9 cellular contexts compared by ENCODE assay signal in the genomic region with DNA sequence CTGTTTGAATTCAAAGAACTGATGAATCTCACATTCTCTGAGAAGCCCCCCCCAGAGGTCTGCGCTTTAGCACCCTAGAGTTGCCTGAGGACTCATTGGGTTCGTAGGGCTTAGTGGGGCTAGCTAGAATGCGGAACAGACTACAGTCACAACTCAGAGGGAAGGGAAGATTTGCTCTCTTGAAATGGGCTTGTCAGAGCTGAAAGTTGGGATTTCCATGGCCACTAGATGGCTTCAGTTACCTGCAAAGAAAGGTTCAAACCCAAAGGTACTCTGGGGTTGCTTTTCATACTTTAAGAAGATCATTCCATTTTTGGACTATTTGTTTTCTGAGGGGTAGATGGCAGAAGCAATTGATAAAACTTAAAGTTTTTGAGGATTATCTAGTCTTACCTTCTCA.
DNase-seq lines count a peak whose midpoint lies in the region; ATAC-seq and TF ChIP-seq lines count a peak whose summit lies in the region.
"Had no signal": no experiment of that assay in that cellular context is flagged by ENCODE, and none has a peak within 500 bp of the region (broad histone marks: within the 10 kb centered on the region; RNA-seq: fewer than 3 reads in every experiment).

No MANE protein-coding gene starts in this region.

- H2BK120ac ChIP-seq in mesenchymal stem cell (ENCODE audit: low read depth, low read length): no peak overlapping the region

- H3K27me3 ChIP-seq in GM06990 (replicated peaks; ENCODE audit: control insufficient read depth, insufficient read depth, low read length) (no peaks in the 10 kb centered on the region), mesenchymal stem cell (ENCODE audit: control insufficient read depth in 1 of 2, insufficient read depth in 1 of 2, low read length in 2 of 2) (no peaks in the 10 kb centered on the region), ovary (no peaks in the 10 kb centered on the region)

- no peak overlapping the region for H3K4me3 Mint-ChIP-seq in WTC11
- H3K4me3 Mint-ChIP-seq: naive B cell had no signal

- H2BK12ac ChIP-seq in mesenchymal stem cell (ENCODE audit: low read length in 2 of 2): no peak overlapping the region

- no peaks in the 10 kb centered on the region for H3K36me3 ChIP-seq in GM06990 (ENCODE audit: control insufficient read depth, insufficient read depth, low read length)
- H3K36me3 ChIP-seq in mesenchymal stem cell (ENCODE audit: control insufficient read depth in 1 of 2, insufficient read depth in 2 of 2, low read depth in 1 of 2, low read length in 2 of 2): no peaks in the 10 kb centered on the region
- H3K36me3 ChIP-seq in ovary: no peaks in the 10 kb centered on the region

- H3K4me3 ChIP-seq in GM06990 (replicated peaks; ENCODE audit: low read depth, low read length) (no peak overlapping the region), mesenchymal stem cell (ENCODE audit: insufficient read depth in 1 of 2, low read depth in 1 of 2, low read length in 2 of 2) (no peak overlapping the region), ovary (no peak overlapping the region)

- no peaks in the 10 kb centered on the region for H3K36me3 Mint-ChIP-seq in WTC11

- POLR2A ChIA-PET in WTC11 (lab: Charles Lee): no interaction called here

- no peak for TF ChIP-seq EP300 in ovary (IDR thresholded peaks at IDR 0.05)

- no peak overlapping the region for H4K91ac ChIP-seq in mesenchymal stem cell (ENCODE audit: low read length)

- H2BK5ac ChIP-seq in mesenchymal stem cell (ENCODE audit: low read depth, low read length, poor library complexity, severe bottlenecking): no peak overlapping the region

- H3K18ac ChIP-seq in mesenchymal stem cell (ENCODE audit: low read depth in 1 of 2, low read length in 2 of 2): no peak overlapping the region

- H3K23ac ChIP-seq in mesenchymal stem cell (ENCODE audit: low read length in 2 of 2): no peak overlapping the region

- DNase-seq in GM06990 (ENCODE audit: extremely low read depth, insufficient read length) (no peak), NAMALWA (ENCODE audit: low spot score) (peak; percentile 39), WTC11 (ENCODE audit: low spot score) (no peak), mesenchymal stem cell (peak; percentile 14), NCI-H128 (lab: John Stamatoyannopoulos, UW; ENCODE audit: unreplicated experiment) (no peak), ovary (no peak)
- no peak for DNase-seq in activated CD8-positive, alpha-beta memory T cell treated with anti-CD3 and anti-CD28 coated beads, Interleukin-2, amount 50 U/mL, for 4 hours
- DNase-seq: naive B cell had no signal

- H3K4me2 ChIP-seq in mesenchymal stem cell (ENCODE audit: low read length, poor library complexity, severe bottlenecking): no peak overlapping the region

- H3K9me3 ChIP-seq in mesenchymal stem cell (ENCODE audit: control insufficient read depth, low read length) (no peaks in the 10 kb centered on the region), ovary (no peaks in the 10 kb centered on the region)

- H2BK15ac ChIP-seq in mesenchymal stem cell (ENCODE audit: low read depth, poor library complexity, severe bottlenecking): no peak overlapping the region

- peak; percentile 56 for TF ChIP-seq CTCF in GM06990 (IDR thresholded peaks at IDR 0.05; ENCODE audit: insufficient read depth, low read length, poor library complexity, severe bottlenecking)
- no peak for TF ChIP-seq CTCF in WTC11 (IDR thresholded peaks at IDR 0.05)
- no peak for TF ChIP-seq CTCF in ovary (IDR thresholded peaks at IDR 0.05)

- H2AK5ac ChIP-seq in mesenchymal stem cell (ENCODE audit: low read length, severe bottlenecking): no peak overlapping the region

- no peak overlapping the region for H3K27ac Mint-ChIP-seq in WTC11
- H3K27ac Mint-ChIP-seq: naive B cell had no signal

- H3K9ac ChIP-seq in mesenchymal stem cell (ENCODE audit: low read length): no peak overlapping the region

- no peaks in the 10 kb centered on the region for H3K9me3 Mint-ChIP-seq in WTC11
- H3K9me3 Mint-ChIP-seq: naive B cell had no signal

- H3K14ac ChIP-seq in mesenchymal stem cell (ENCODE audit: low read length in 2 of 2): no peak overlapping the region

- ATAC-seq in WTC11 (peak; percentile 97), HG02970 (IDR thresholded peaks at IDR 0.05; ENCODE audit: low FRiP score, unreplicated experiment) (no peak)

- intact Hi-C loops in ovary (cut with DNase I): no loop called here

- H3K79me1 ChIP-seq in mesenchymal stem cell (replicated peaks; ENCODE audit: low read length, poor library complexity, severe bottlenecking): no peaks in the 10 kb centered on the region

- H2AFZ ChIP-seq in mesenchymal stem cell (ENCODE audit: low read depth, low read length): no peak overlapping the region

- H3K4me1 ChIP-seq in mesenchymal stem cell (ENCODE audit: control insufficient read depth, insufficient read depth, low read depth, low read length): no peaks in the 10 kb centered on the region
- no peaks in the 10 kb centered on the region for H3K4me1 ChIP-seq in ovary (ENCODE audit: insufficient read depth)

- no peak overlapping the region for H4K8ac ChIP-seq in mesenchymal stem cell (ENCODE audit: low read length)

- no peak overlapping the region for H3K27ac ChIP-seq in mesenchymal stem cell (ENCODE audit: low read length, poor library complexity, severe bottlenecking)
- no peak overlapping the region for H3K27ac ChIP-seq in ovary

- CTCF ChIA-PET in WTC11 (lab: Charles Lee): interaction anchor here (0.6 to 2.0 kb wide), 26 partner anchors 8 to 754 kb away, joined by 3 to 14 read pairs (median 4); no protein-coding TSS in a partner anchor

- WGBS in mesenchymal stem cell: 34% methylated on average over 3 of the region's 3 CpGs
- 92 to 93% (median 93%) methylated on average over 3 of the region's 3 CpGs for WGBS in ovary, 3 donors

- TF ChIP-seq POLR2A in ovary (IDR thresholded peaks at IDR 0.05): no peak

- no peak overlapping the region for H3K4ac ChIP-seq in mesenchymal stem cell (ENCODE audit: low read depth in 1 of 2, low read length in 2 of 2)

- no peaks in the 10 kb centered on the region for H3K27me3 Mint-ChIP-seq in WTC11 (ENCODE audit: low read depth)
- H3K27me3 Mint-ChIP-seq: naive B cell had no signal

- H3K4me1 Mint-ChIP-seq in WTC11: no peaks in the 10 kb centered on the region
- H3K4me1 Mint-ChIP-seq: naive B cell had no signal

TF ChIP-seq in WTC11, 78 proteins besides CTCF, POLR2A, EP300 and RAD21:
- TF ChIP-seq ERG (CRISPR knock-in tag; IDR thresholded peaks at IDR 0.05): no peak
- no peak for TF ChIP-seq ZNF317 (CRISPR knock-in tag; IDR thresholded peaks at IDR 0.05; ENCODE audit: borderline replicate concordance, low read depth)
- TF ChIP-seq, protein P1, sequence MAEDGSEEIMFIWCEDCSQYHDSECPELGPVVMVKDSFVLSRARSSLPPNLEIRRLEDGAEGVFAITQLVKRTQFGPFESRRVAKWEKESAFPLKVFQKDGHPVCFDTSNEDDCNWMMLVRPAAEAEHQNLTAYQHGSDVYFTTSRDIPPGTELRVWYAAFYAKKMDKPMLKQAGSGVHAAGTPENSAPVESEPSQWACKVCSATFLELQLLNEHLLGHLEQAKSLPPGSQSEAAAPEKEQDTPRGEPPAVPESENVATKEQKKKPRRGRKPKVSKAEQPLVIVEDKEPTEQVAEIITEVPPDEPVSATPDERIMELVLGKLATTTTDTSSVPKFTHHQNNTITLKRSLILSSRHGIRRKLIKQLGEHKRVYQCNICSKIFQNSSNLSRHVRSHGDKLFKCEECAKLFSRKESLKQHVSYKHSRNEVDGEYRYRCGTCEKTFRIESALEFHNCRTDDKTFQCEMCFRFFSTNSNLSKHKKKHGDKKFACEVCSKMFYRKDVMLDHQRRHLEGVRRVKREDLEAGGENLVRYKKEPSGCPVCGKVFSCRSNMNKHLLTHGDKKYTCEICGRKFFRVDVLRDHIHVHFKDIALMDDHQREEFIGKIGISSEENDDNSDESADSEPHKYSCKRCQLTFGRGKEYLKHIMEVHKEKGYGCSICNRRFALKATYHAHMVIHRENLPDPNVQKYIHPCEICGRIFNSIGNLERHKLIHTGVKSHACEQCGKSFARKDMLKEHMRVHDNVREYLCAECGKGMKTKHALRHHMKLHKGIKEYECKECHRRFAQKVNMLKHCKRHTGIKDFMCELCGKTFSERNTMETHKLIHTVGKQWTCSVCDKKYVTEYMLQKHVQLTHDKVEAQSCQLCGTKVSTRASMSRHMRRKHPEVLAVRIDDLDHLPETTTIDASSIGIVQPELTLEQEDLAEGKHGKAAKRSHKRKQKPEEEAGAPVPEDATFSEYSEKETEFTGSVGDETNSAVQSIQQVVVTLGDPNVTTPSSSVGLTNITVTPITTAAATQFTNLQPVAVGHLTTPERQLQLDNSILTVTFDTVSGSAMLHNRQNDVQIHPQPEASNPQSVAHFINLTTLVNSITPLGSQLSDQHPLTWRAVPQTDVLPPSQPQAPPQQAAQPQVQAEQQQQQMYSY (CRISPR knock-in tag; IDR thresholded peaks at IDR 0.05): peak; percentile 45; the same call in 1 of the 2 replicates
- no peak for TF ChIP-seq MXD4 (CRISPR knock-in tag; IDR thresholded peaks at IDR 0.05; ENCODE audit: borderline replicate concordance)
- no peak for TF ChIP-seq CBFB (CRISPR knock-in tag; IDR thresholded peaks at IDR 0.05; ENCODE audit: low read depth)
- no peak for TF ChIP-seq CREM (CRISPR knock-in tag; IDR thresholded peaks at IDR 0.05)
- no peak for TF ChIP-seq RELA (CRISPR knock-in tag; IDR thresholded peaks at IDR 0.05; ENCODE audit: borderline replicate concordance)

Comparison
In these comparisons a context has a peak if more than half of its experiments do, and no peak if none do; other contexts are left out.
1. DNase-seq: peak in NAMALWA (single experiment) and mesenchymal stem cell (single experiment); none in GM06990 (single experiment), WTC11 (single experiment), NCI-H128 (single experiment), ovary (0 of 5) and activated CD8-positive, alpha-beta memory T cell treated with anti-CD3 and anti-CD28 coated beads, Interleukin-2, amount 50 U/mL, for 4 hours (single experiment).